11 cellular contexts compared by ENCODE assay signal in genomic region chr2:33488178-33488690, GRCh38. TPM values are rescaled to one million over a fixed set of nuclear protein-coding genes. Genes with fewer than 3 reads are reported as not detected.
A peak's percentile ranks its signal among the peaks of the same experiment; 100 is the strongest.
DNase-seq lines count a peak whose midpoint lies in the region; ATAC-seq lines count a peak whose summit lies in the region.
"Had no signal": no experiment of that assay in that cellular context is flagged by ENCODE, and none has a peak within 500 bp of the region (broad histone marks: within the 10 kb centered on the region; RNA-seq: fewer than 3 reads in every experiment).

No MANE protein-coding gene starts in this region.

- peak overlapping the region; percentile 66 for H3K27ac Mint-ChIP-seq in activated CD4-positive, alpha-beta memory T cell treated with anti-CD3 and anti-CD28 coated beads for 36 hours
- no peak overlapping the region for H3K27ac Mint-ChIP-seq in activated naive CD4-positive, alpha-beta T cell treated with anti-CD3 and anti-CD28 coated beads, Interleukin-2, amount 10 ng/mL, durations not matched to agents 7 days and 5 days

- POLR2A ChIA-PET in activated CD4-positive, alpha-beta memory T cell treated with anti-CD3 and anti-CD28 coated beads for 36 hours (lab: Charles Lee): interaction anchor here (0.8 to 1.6 kb wide), 3 partner anchors 9 to 12 kb away, joined by 3 to 5 read pairs (median 3); partner anchors contain the start of gene RASGRP3

- peaks cover 3% of the 10 kb centered on the region for H3K9me3 Mint-ChIP-seq in activated CD4-positive, alpha-beta memory T cell treated with anti-CD3 and anti-CD28 coated beads for 36 hours
- H3K9me3 Mint-ChIP-seq in activated naive CD4-positive, alpha-beta T cell treated with anti-CD3 and anti-CD28 coated beads, Interleukin-2, amount 10 ng/mL, durations not matched to agents 7 days and 5 days: peaks cover 14% of the 10 kb centered on the region

- no peak for DNase-seq in activated CD4-positive, alpha-beta memory T cell treated with anti-CD3 and anti-CD28 coated beads for 36 hours
- DNase-seq in NCI-H2107 (lab: John Stamatoyannopoulos, UW): no peak
- DNase-seq in activated naive CD4-positive, alpha-beta T cell treated with anti-CD3 and anti-CD28 coated beads, Interleukin-2, amount 10 ng/mL, durations not matched to agents 7 days and 5 days: no peak
- DNase-seq in HK-2 (ENCODE audit: unreplicated experiment): no peak
- no peak for DNase-seq in NK-92 treated with Interleukin-12 subunit alpha and Interleukin-12 subunit beta, amount 100 ng/mL, for 24 hours (lab: John Stamatoyannopoulos, UW)
- DNase-seq: COR-L47, left cardiac atrium, upper lobe of left lung had no signal

- CTCF ChIA-PET in activated CD4-positive, alpha-beta memory T cell treated with anti-CD3 and anti-CD28 coated beads for 36 hours (lab: Charles Lee): interaction anchor here (0.6 to 2.4 kb wide), 5 partner anchors 9 to 95 kb away, joined by 3 to 10 read pairs (median 3); partner anchors contain the start of gene RASGRP3
- CTCF ChIA-PET in activated naive CD4-positive, alpha-beta T cell treated with anti-CD3 and anti-CD28 coated beads, Interleukin-2, amount 10 ng/mL, durations not matched to agents 7 days and 5 days (lab: Charles Lee): interaction anchor here (1.0 kb wide), 1 partner anchor 12 kb away, joined by 4 read pairs; the partner anchor contains the start of gene RASGRP3

- H3K4me3 Mint-ChIP-seq in activated CD4-positive, alpha-beta memory T cell treated with anti-CD3 and anti-CD28 coated beads for 36 hours: no peak overlapping the region
- no peak overlapping the region for H3K4me3 Mint-ChIP-seq in activated naive CD4-positive, alpha-beta T cell treated with anti-CD3 and anti-CD28 coated beads, Interleukin-2, amount 10 ng/mL, durations not matched to agents 7 days and 5 days

- intact Hi-C loops in activated CD4-positive, alpha-beta memory T cell treated with anti-CD3 and anti-CD28 coated beads for 36 hours (cut with micrococcal nuclease): loop anchor here (1.0 kb wide), 3 partner anchors 9 to 216 kb away; partner anchors contain the start of gene RASGRP3

- peak; percentile 55 for ATAC-seq in GM18502 (IDR thresholded peaks at IDR 0.05; ENCODE audit: poor library complexity, unreplicated experiment)
- peak; percentile 40 for ATAC-seq in GM19463 (IDR thresholded peaks at IDR 0.05; ENCODE audit: unreplicated experiment)
- ATAC-seq in HG02973 (IDR thresholded peaks at IDR 0.05; ENCODE audit: unreplicated experiment): peak; percentile 53
- ATAC-seq: left cardiac atrium had no signal

- H3K27me3 Mint-ChIP-seq in activated CD4-positive, alpha-beta memory T cell treated with anti-CD3 and anti-CD28 coated beads for 36 hours: peaks cover 13% of the 10 kb centered on the region
- no peaks in the 10 kb centered on the region for H3K27me3 Mint-ChIP-seq in activated naive CD4-positive, alpha-beta T cell treated with anti-CD3 and anti-CD28 coated beads, Interleukin-2, amount 10 ng/mL, durations not matched to agents 7 days and 5 days

- H3K36me3 Mint-ChIP-seq in activated CD4-positive, alpha-beta memory T cell treated with anti-CD3 and anti-CD28 coated beads for 36 hours: peaks cover 8% of the 10 kb centered on the region
- peaks cover 5% of the 10 kb centered on the region for H3K36me3 Mint-ChIP-seq in activated naive CD4-positive, alpha-beta T cell treated with anti-CD3 and anti-CD28 coated beads, Interleukin-2, amount 10 ng/mL, durations not matched to agents 7 days and 5 days

- peaks cover 38% of the 10 kb centered on the region for H3K4me1 Mint-ChIP-seq in activated CD4-positive, alpha-beta memory T cell treated with anti-CD3 and anti-CD28 coated beads for 36 hours (ENCODE audit: low read depth)
- H3K4me1 Mint-ChIP-seq in activated naive CD4-positive, alpha-beta T cell treated with anti-CD3 and anti-CD28 coated beads, Interleukin-2, amount 10 ng/mL, durations not matched to agents 7 days and 5 days: no peaks in the 10 kb centered on the region

RNA-seq across cellular contexts. Expression of gene RASGRP3, which starts 11.8 kb away (rescaled TPM):
- 1 to 10 TPM; 1.2 to 1.9 TPM for total RNA-seq in activated CD4-positive, alpha-beta memory T cell treated with anti-CD3 and anti-CD28 coated beads for 36 hours
